Comparison of ENCODE assay signal across 1 cellular context in the genomic region with DNA sequence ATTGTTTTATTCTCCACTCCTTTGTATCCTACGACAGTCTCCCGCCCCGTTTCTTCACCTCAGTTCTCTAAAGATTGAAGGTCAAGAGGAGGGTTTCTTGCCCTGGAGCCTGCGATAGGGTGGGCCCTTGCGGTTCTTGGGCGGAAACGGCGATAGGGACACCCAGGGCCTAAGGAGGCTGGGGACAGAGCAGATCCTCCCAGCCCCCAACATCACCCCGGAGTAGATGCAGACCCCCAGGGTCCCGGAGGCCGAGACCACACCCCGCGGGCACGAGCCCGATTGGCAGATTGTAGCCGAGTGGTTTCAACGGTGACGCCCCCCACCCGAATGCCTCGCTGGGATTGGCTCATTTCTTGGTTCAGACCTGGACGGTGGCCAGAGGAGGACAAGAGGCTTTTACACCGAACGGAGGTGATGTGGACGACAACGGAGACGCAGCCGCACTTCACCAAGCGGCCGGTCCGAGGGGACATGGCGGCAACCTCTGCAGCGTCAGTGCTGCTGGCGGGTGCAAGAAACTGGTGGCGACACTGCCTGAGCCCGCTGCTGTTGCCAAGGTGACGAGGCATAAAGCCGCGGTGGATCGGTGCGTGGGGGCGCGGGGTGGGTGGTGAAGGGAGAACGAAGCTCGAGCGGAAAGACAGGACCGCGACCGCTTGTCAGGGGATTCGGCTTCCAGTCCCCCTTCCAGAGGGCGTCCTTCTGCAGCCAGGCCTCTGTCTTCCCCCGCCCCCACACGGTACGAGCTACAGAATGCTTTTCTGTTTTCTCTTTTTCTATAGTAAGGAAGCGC.
A peak's percentile ranks its signal among the peaks of the same experiment; 100 is the strongest.
TF ChIP-seq lines count a peak whose summit lies in the region.

No MANE protein-coding gene starts in this region.

TF ChIP-seq in GM12878, 131 proteins besides CTCF, POLR2A, EP300 and RAD21 (continued from another document):
- TF ChIP-seq, protein P1, sequence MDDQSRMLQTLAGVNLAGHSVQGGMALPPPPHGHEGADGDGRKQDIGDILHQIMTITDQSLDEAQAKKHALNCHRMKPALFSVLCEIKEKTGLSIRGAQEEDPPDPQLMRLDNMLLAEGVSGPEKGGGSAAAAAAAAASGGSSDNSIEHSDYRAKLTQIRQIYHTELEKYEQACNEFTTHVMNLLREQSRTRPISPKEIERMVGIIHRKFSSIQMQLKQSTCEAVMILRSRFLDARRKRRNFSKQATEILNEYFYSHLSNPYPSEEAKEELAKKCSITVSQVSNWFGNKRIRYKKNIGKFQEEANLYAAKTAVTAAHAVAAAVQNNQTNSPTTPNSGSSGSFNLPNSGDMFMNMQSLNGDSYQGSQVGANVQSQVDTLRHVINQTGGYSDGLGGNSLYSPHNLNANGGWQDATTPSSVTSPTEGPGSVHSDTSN (IDR thresholded peaks at IDR 0.05; ENCODE audit: insufficient replicate concordance, low read depth, low read length) = no peak
- TF ChIP-seq WRNIP1 (IDR thresholded peaks at IDR 0.05; ENCODE audit: borderline replicate concordance, low read depth, low read length) (no peak), NFYA (IDR thresholded peaks at IDR 0.05; ENCODE audit: borderline replicate concordance, low read depth, low read length) (no peak), FOXK2 (IDR thresholded peaks at IDR 0.05) (no peak), RCOR1 (conservative IDR thresholded peaks at IDR 0.05; ENCODE audit: low read depth, low read length) (no peak), IKZF2 (IDR thresholded peaks at IDR 0.05) (0 out of 4 replicates have a peak, but pooled peaks of 1 of the 2 experiments have one; percentile 14), MEF2A (IDR thresholded peaks at IDR 0.05; ENCODE audit: insufficient read depth, low read depth, low read length) (no peak), BRCA1 (IDR thresholded peaks at IDR 0.05; ENCODE audit: low read depth, low read length) (no peak), ZNF384 (IDR thresholded peaks at IDR 0.05; ENCODE audit: borderline replicate concordance, low read depth, low read length) (no peak), TCF7 (IDR thresholded peaks at IDR 0.05; ENCODE audit: borderline replicate concordance) (no peak), BCL11A (IDR thresholded peaks at IDR 0.05; ENCODE audit: low read depth, low read length) (no peak), HDAC2 (IDR thresholded peaks at IDR 0.05) (no peak)
- TF ChIP-seq, protein P2, sequence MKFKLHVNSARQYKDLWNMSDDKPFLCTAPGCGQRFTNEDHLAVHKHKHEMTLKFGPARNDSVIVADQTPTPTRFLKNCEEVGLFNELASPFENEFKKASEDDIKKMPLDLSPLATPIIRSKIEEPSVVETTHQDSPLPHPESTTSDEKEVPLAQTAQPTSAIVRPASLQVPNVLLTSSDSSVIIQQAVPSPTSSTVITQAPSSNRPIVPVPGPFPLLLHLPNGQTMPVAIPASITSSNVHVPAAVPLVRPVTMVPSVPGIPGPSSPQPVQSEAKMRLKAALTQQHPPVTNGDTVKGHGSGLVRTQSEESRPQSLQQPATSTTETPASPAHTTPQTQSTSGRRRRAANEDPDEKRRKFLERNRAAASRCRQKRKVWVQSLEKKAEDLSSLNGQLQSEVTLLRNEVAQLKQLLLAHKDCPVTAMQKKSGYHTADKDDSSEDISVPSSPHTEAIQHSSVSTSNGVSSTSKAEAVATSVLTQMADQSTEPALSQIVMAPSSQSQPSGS (IDR thresholded peaks at IDR 0.05; ENCODE audit: low read length) = no peak
- TF ChIP-seq, protein P3, sequence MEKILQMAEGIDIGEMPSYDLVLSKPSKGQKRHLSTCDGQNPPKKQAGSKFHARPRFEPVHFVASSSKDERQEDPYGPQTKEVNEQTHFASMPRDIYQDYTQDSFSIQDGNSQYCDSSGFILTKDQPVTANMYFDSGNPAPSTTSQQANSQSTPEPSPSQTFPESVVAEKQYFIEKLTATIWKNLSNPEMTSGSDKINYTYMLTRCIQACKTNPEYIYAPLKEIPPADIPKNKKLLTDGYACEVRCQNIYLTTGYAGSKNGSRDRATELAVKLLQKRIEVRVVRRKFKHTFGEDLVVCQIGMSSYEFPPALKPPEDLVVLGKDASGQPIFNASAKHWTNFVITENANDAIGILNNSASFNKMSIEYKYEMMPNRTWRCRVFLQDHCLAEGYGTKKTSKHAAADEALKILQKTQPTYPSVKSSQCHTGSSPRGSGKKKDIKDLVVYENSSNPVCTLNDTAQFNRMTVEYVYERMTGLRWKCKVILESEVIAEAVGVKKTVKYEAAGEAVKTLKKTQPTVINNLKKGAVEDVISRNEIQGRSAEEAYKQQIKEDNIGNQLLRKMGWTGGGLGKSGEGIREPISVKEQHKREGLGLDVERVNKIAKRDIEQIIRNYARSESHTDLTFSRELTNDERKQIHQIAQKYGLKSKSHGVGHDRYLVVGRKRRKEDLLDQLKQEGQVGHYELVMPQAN (conservative IDR thresholded peaks at IDR 0.05) = peak; percentile 64; the same call in 1 of the 2 replicates
